In the genomic region with DNA sequence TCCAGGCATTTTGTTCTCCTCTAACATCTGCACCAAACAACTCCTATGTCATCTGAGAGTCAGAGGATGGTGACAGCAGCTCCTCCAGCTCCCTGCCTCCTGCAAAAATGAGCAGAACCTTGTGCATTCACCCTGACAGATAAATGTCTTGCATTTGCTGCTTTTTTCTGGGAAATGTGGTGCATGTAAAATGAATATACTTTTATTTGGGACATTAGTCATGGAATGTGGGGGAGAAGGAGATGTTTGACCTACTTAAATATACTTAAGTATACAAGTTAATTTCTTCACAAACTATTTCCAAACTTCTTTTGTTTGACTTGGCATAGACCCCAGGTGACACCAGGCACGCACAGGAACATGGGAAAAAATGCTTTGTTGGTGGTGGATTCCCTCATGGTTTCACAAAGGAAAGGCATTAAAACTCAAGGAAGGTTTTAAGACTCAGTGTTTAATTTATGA, we compare ENCODE assay signal across 10 cellular contexts.
DNase-seq lines count a peak whose midpoint lies in the region; TF ChIP-seq lines count a peak whose summit lies in the region.
"Had no signal": no experiment of that assay in that cellular context is flagged by ENCODE, and none has a peak within 500 bp of the region (broad histone marks: within the 10 kb centered on the region; RNA-seq: fewer than 3 reads in every experiment).

No MANE protein-coding gene starts in this region.

- no peaks in the 10 kb centered on the region for H3K36me3 Mint-ChIP-seq in chondrocyte (ENCODE audit: low read depth)
- H3K36me3 Mint-ChIP-seq in activated T-helper 2 cell treated with anti-CD3 and anti-CD28 coated beads, Interferon-gamma antibody, Interleukin-2, Interleukin-4, amounts not matched to agents 10 μg/mL and 5 μg/mL and 100 μg/mL, durations not matched to agents 14 hours and 24 hours and 36 hours (ENCODE audit: low read depth): no peaks in the 10 kb centered on the region

- H3K4me1 ChIP-seq in liver (ENCODE audit: control insufficient read depth in 4 of 4, insufficient read depth in 4 of 4, low read length in 3 of 4): peaks cover 3 to 20% (median 4%) of the 10 kb centered on the region in 4 donors

- H3K4me3 Mint-ChIP-seq in chondrocyte (ENCODE audit: unreplicated experiment): peak overlapping the region; percentile 38
- H3K4me3 Mint-ChIP-seq in activated T-helper 2 cell treated with anti-CD3 and anti-CD28 coated beads, Interferon-gamma antibody, Interleukin-2, Interleukin-4, amounts not matched to agents 10 μg/mL and 5 μg/mL and 100 μg/mL, durations not matched to agents 14 hours and 24 hours and 36 hours (ENCODE audit: low read depth): no peak overlapping the region
- H3K4me3 Mint-ChIP-seq: B cell had no signal

- no peaks in the 10 kb centered on the region for H3K36me3 ChIP-seq in liver (ENCODE audit: control insufficient read depth in 4 of 4, insufficient read depth in 3 of 4, low read depth in 1 of 4, low read length in 3 of 4)

- WGBS in liver: 17% methylated on average over 1 of the region's 1 CpG

- H3K27me3 ChIP-seq in liver (ENCODE audit: control insufficient read depth in 4 of 4, insufficient read depth in 4 of 4, low read length in 3 of 4): no peaks in the 10 kb centered on the region

- no peak overlapping the region for H3K4me3 ChIP-seq in liver (ENCODE audit: low read depth in 1 of 3, low read length in 3 of 3)

- no peak overlapping the region for H3K27ac ChIP-seq in liver (ENCODE audit: low read depth in 1 of 2, low read length in 2 of 2)

- H3K4me1 Mint-ChIP-seq in chondrocyte (ENCODE audit: low read depth): peaks cover 57% of the 10 kb centered on the region
- peaks cover 40% of the 10 kb centered on the region for H3K4me1 Mint-ChIP-seq in activated T-helper 2 cell treated with anti-CD3 and anti-CD28 coated beads, Interferon-gamma antibody, Interleukin-2, Interleukin-4, amounts not matched to agents 10 μg/mL and 5 μg/mL and 100 μg/mL, durations not matched to agents 14 hours and 24 hours and 36 hours (ENCODE audit: low read depth)
- H3K4me1 Mint-ChIP-seq: B cell had no signal

- H3K9me3 Mint-ChIP-seq in chondrocyte (ENCODE audit: low read depth): no peaks in the 10 kb centered on the region
- no peaks in the 10 kb centered on the region for H3K9me3 Mint-ChIP-seq in activated T-helper 2 cell treated with anti-CD3 and anti-CD28 coated beads, Interferon-gamma antibody, Interleukin-2, Interleukin-4, amounts not matched to agents 10 μg/mL and 5 μg/mL and 100 μg/mL, durations not matched to agents 14 hours and 24 hours and 36 hours

- H3K27me3 Mint-ChIP-seq in chondrocyte (ENCODE audit: low read depth): no peaks in the 10 kb centered on the region
- peaks cover 2% of the 10 kb centered on the region for H3K27me3 Mint-ChIP-seq in activated T-helper 2 cell treated with anti-CD3 and anti-CD28 coated beads, Interferon-gamma antibody, Interleukin-2, Interleukin-4, amounts not matched to agents 10 μg/mL and 5 μg/mL and 100 μg/mL, durations not matched to agents 14 hours and 24 hours and 36 hours (ENCODE audit: low read depth)

- peak overlapping the region; percentile 92 for H3K27ac Mint-ChIP-seq in chondrocyte (ENCODE audit: unreplicated experiment)
- no peak overlapping the region for H3K27ac Mint-ChIP-seq in activated T-helper 2 cell treated with anti-CD3 and anti-CD28 coated beads, Interferon-gamma antibody, Interleukin-2, Interleukin-4, amounts not matched to agents 10 μg/mL and 5 μg/mL and 100 μg/mL, durations not matched to agents 14 hours and 24 hours and 36 hours
- H3K27ac Mint-ChIP-seq: B cell had no signal

- TF ChIP-seq RAD21 in liver (IDR thresholded peaks at IDR 0.05): no peak

- H3K9ac ChIP-seq in liver (ENCODE audit: low read depth in 1 of 2, low read length in 2 of 2): no peak overlapping the region

- intact Hi-C loops in activated T-helper 2 cell treated with anti-CD3 and anti-CD28 coated beads, Interferon-gamma antibody, Interleukin-2, Interleukin-4, amounts not matched to agents 10 μg/mL and 5 μg/mL and 100 μg/mL, durations not matched to agents 14 hours and 24 hours and 36 hours (cut with micrococcal nuclease): no loop called here

- H3K9me3 ChIP-seq in liver (ENCODE audit: control insufficient read depth in 4 of 4, low read length in 3 of 4): no peaks in the 10 kb centered on the region

- DNase-seq in A172 (ENCODE audit: low spot score): peak; percentile 43
- peak; percentile 14 for DNase-seq in HuH-7.5 (ENCODE audit: low spot score)
- no peak for DNase-seq in chondrocyte (ENCODE audit: low spot score)
- no peak for DNase-seq in NCI-H2171 (lab: John Stamatoyannopoulos, UW)
- DNase-seq in activated CD8-positive, alpha-beta memory T cell treated with anti-CD3 and anti-CD28 coated beads, Interleukin-2, amount 50 U/mL, for 4 hours: no peak
- no peak for DNase-seq in activated T-helper 2 cell treated with anti-CD3 and anti-CD28 coated beads, Interferon-gamma antibody, Interleukin-2, Interleukin-4, amounts not matched to agents 10 μg/mL and 5 μg/mL and 100 μg/mL, durations not matched to agents 14 hours and 24 hours and 36 hours (ENCODE audit: low spot score)
- no peak for DNase-seq in activated effector memory CD4-positive, alpha-beta T cell treated with anti-CD3 and anti-CD28 coated beads, Interleukin-2, amount 50 U/mL, for 16 hours
- DNase-seq: activated naive CD4-positive, alpha-beta T cell treated with Interleukin-2 at 50 U/mL for 16 hours had no signal

- TF ChIP-seq CTCF in chondrocyte (IDR thresholded peaks at IDR 0.05) (no peak), liver (IDR thresholded peaks at IDR 0.05; ENCODE audit: low read depth, low read length, missing input control) (no peak)

TF ChIP-seq in liver, 16 proteins besides CTCF, POLR2A, EP300 and RAD21:
- TF ChIP-seq ZBTB33 (IDR thresholded peaks at IDR 0.05): no peak
- TF ChIP-seq, protein P1, sequence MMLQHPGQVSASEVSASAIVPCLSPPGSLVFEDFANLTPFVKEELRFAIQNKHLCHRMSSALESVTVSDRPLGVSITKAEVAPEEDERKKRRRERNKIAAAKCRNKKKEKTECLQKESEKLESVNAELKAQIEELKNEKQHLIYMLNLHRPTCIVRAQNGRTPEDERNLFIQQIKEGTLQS (IDR thresholded peaks at IDR 0.05): no peak
- peak in 1 of 2 donors; percentile 45 for TF ChIP-seq HNF4A (conservative IDR thresholded peaks at IDR 0.05)
- no peak for TF ChIP-seq SP1 (IDR thresholded peaks at IDR 0.05)
- TF ChIP-seq NR2F2 (IDR thresholded peaks at IDR 0.05): no peak
- peak; percentile 18 for TF ChIP-seq FOXA1 (IDR thresholded peaks at IDR 0.05)
- no peak for TF ChIP-seq FOXA2 (IDR thresholded peaks at IDR 0.05)
- peak in 1 of 2 donors; percentile 33 for TF ChIP-seq RXRA (IDR thresholded peaks at IDR 0.05)
- TF ChIP-seq JUND (IDR thresholded peaks at IDR 0.05): peak in 1 of 2 donors; percentile 9

Comparison
In these comparisons a context has a peak if more than half of its experiments do, and no peak if none do; other contexts are left out.
1. DNase-seq: peak in A172 (single experiment) and HuH-7.5 (single experiment); none in chondrocyte (single experiment), NCI-H2171 (single experiment), activated CD8-positive, alpha-beta memory T cell treated with anti-CD3 and anti-CD28 coated beads, Interleukin-2, amount 50 U/mL, for 4 hours (single experiment), activated T-helper 2 cell treated with anti-CD3 and anti-CD28 coated beads, Interferon-gamma antibody, Interleukin-2, Interleukin-4, amounts not matched to agents 10 μg/mL and 5 μg/mL and 100 μg/mL, durations not matched to agents 14 hours and 24 hours and 36 hours (single experiment) and activated effector memory CD4-positive, alpha-beta T cell treated with anti-CD3 and anti-CD28 coated beads, Interleukin-2, amount 50 U/mL, for 16 hours (single experiment).